1 cellular context compared by ENCODE assay signal in genomic region chr12:68331869-68332725, GRCh38.
A peak's percentile ranks its signal among the peaks of the same experiment; 100 is the strongest.
TF ChIP-seq lines count a peak whose summit lies in the region.

Gene MDM1, minus strand, starts transcription at chr12:68332362. Its CDS starts 117 bp downstream, at chr12:68332245.

TF ChIP-seq in HepG2, 621 proteins besides CTCF, POLR2A, EP300 and RAD21 (continued from another document and continues in another):
- TF ChIP-seq MAX (IDR thresholded peaks at IDR 0.05), result peak; percentile 30
- TF ChIP-seq ZNF543 (CRISPR knock-in tag; IDR thresholded peaks at IDR 0.05), result no peak
- no peak for TF ChIP-seq ZSCAN20 (CRISPR knock-in tag; IDR thresholded peaks at IDR 0.05; ENCODE audit: borderline replicate concordance)
- no peak for TF ChIP-seq KLF11 (CRISPR knock-in tag; IDR thresholded peaks at IDR 0.05)
- peak; percentile 36; the same call in 1 of the 2 replicates for TF ChIP-seq THAP11 (CRISPR knock-in tag; IDR thresholded peaks at IDR 0.05)
- no peak for TF ChIP-seq ZFP37 (CRISPR knock-in tag; IDR thresholded peaks at IDR 0.05; ENCODE audit: borderline replicate concordance)
- no peak for TF ChIP-seq SMARCE1 (IDR thresholded peaks at IDR 0.05; ENCODE audit: borderline replicate concordance)
- TF ChIP-seq PHB2 (IDR thresholded peaks at IDR 0.05; ENCODE audit: partially characterized antibody), result no peak
- TF ChIP-seq ZNF484 (CRISPR knock-in tag; IDR thresholded peaks at IDR 0.05; ENCODE audit: borderline replicate concordance, low read depth), result no peak
- TF ChIP-seq ZNF224 (CRISPR knock-in tag; IDR thresholded peaks at IDR 0.05), result no peak
- TF ChIP-seq SRSF9 (IDR thresholded peaks at IDR 0.05; ENCODE audit: borderline replicate concordance, insufficient read depth, low read depth, low read length, poor library complexity, severe bottlenecking), result no peak
- no peak for TF ChIP-seq SYNCRIP (IDR thresholded peaks at IDR 0.05; ENCODE audit: insufficient read depth, low read depth, low read length)
- no peak for TF ChIP-seq KLF13 (CRISPR knock-in tag; IDR thresholded peaks at IDR 0.05)
- TF ChIP-seq MAZ (IDR thresholded peaks at IDR 0.05; ENCODE audit: borderline replicate concordance, low read depth, low read length), result 0 out of 2 replicates have a peak, but pooled peaks have one; percentile 34
- TF ChIP-seq MAZ (CRISPR knock-in tag; IDR thresholded peaks at IDR 0.05; ENCODE audit: low read depth), result 0 out of 2 replicates have a peak, but pooled peaks have one; percentile 20
- no peak for TF ChIP-seq ZNF792 (CRISPR knock-in tag; IDR thresholded peaks at IDR 0.05)
- no peak for TF ChIP-seq ZNF274 (CRISPR knock-in tag; IDR thresholded peaks at IDR 0.05)
- TF ChIP-seq ZNF614 (CRISPR knock-in tag; IDR thresholded peaks at IDR 0.05; ENCODE audit: borderline replicate concordance), result no peak
- TF ChIP-seq HNF1B (CRISPR knock-in tag; IDR thresholded peaks at IDR 0.05), result no peak
- peak; percentile 17; the same call in 1 of the 2 replicates for TF ChIP-seq RFX1 (IDR thresholded peaks at IDR 0.05)
- peak; percentile 80; the same call in 1 of the 2 replicates for TF ChIP-seq KLF15 (CRISPR knock-in tag; IDR thresholded peaks at IDR 0.05; ENCODE audit: borderline replicate concordance)
- TF ChIP-seq MYNN (CRISPR knock-in tag; IDR thresholded peaks at IDR 0.05; ENCODE audit: low read depth), result no peak
- peak; percentile 14; the same call in 1 of the 2 replicates for TF ChIP-seq HOXA3 (CRISPR knock-in tag; IDR thresholded peaks at IDR 0.05)
- peak; percentile 48; the same call in 1 of the 2 replicates for TF ChIP-seq KDM2A (CRISPR knock-in tag; IDR thresholded peaks at IDR 0.05; ENCODE audit: borderline replicate concordance, low read depth)
- TF ChIP-seq NFATC3 (CRISPR knock-in tag; IDR thresholded peaks at IDR 0.05), result no peak
- no peak for TF ChIP-seq HOXA5 (CRISPR knock-in tag; IDR thresholded peaks at IDR 0.05)
- peak; percentile 67; the same call in 1 of the 3 replicates for TF ChIP-seq MXI1 (IDR thresholded peaks at IDR 0.05; ENCODE audit: borderline replicate concordance, low read depth, low read length)
- no peak for TF ChIP-seq ETV6 (CRISPR knock-in tag; conservative IDR thresholded peaks at IDR 0.05)
- TF ChIP-seq ZNF652 (CRISPR knock-in tag; IDR thresholded peaks at IDR 0.05; ENCODE audit: borderline replicate concordance, low read depth), result no peak
- peak; percentile 99 for TF ChIP-seq ZBED4 (CRISPR knock-in tag; IDR thresholded peaks at IDR 0.05; ENCODE audit: borderline replicate concordance)
- peak; percentile 42; the same call in 1 of the 2 replicates for TF ChIP-seq CEBPZ (IDR thresholded peaks at IDR 0.05; ENCODE audit: low read length)
- no peak for TF ChIP-seq GPN1 (CRISPR knock-in tag; IDR thresholded peaks at IDR 0.05; ENCODE audit: borderline replicate concordance)
- no peak for TF ChIP-seq GLMP (CRISPR knock-in tag; IDR thresholded peaks at IDR 0.05; ENCODE audit: borderline replicate concordance)
- no peak for TF ChIP-seq FOXP1 (IDR thresholded peaks at IDR 0.05)
- no peak for TF ChIP-seq FOXP1 (CRISPR knock-in tag; IDR thresholded peaks at IDR 0.05)
- no peak for TF ChIP-seq KLF12 (CRISPR knock-in tag; IDR thresholded peaks at IDR 0.05; ENCODE audit: borderline replicate concordance)
- TF ChIP-seq ZNF558 (CRISPR knock-in tag; IDR thresholded peaks at IDR 0.05; ENCODE audit: borderline replicate concordance), result peak; percentile 49; the same call in 1 of the 2 replicates
- TF ChIP-seq SRSF1 (optimal IDR thresholded peaks at IDR 0.05; ENCODE audit: low read depth, low read length), result peak; percentile 61
- peak; percentile 20; the same call in 1 of the 2 replicates for TF ChIP-seq FOXO1 (CRISPR knock-in tag; IDR thresholded peaks at IDR 0.05)
- no peak for TF ChIP-seq SMC3 (IDR thresholded peaks at IDR 0.05; ENCODE audit: low read length)
- TF ChIP-seq TCF12 (IDR thresholded peaks at IDR 0.05), result no peak
- TF ChIP-seq TCF12 (CRISPR knock-in tag; IDR thresholded peaks at IDR 0.05), result no peak
- TF ChIP-seq FLYWCH1 (CRISPR knock-in tag; IDR thresholded peaks at IDR 0.05), result no peak
- no peak for TF ChIP-seq ZNF251 (CRISPR knock-in tag; IDR thresholded peaks at IDR 0.05)
- TF ChIP-seq ZNF234 (CRISPR knock-in tag; conservative IDR thresholded peaks at IDR 0.05), result no peak
- TF ChIP-seq ZFYVE20 (CRISPR knock-in tag; IDR thresholded peaks at IDR 0.05; ENCODE audit: borderline replicate concordance, low read depth), result no peak
- no peak for TF ChIP-seq ZNF619 (CRISPR knock-in tag; IDR thresholded peaks at IDR 0.05)
- peak; percentile 30; the same call in 1 of the 2 replicates for TF ChIP-seq BCL3 (CRISPR knock-in tag; IDR thresholded peaks at IDR 0.05)
- no peak for TF ChIP-seq ZNF737 (CRISPR knock-in tag; IDR thresholded peaks at IDR 0.05; ENCODE audit: borderline replicate concordance)
- TF ChIP-seq TBX2 (CRISPR knock-in tag; IDR thresholded peaks at IDR 0.05; ENCODE audit: borderline replicate concordance), result peak; percentile 45; the same call in 1 of the 2 replicates
- no peak for TF ChIP-seq NFRKB (IDR thresholded peaks at IDR 0.05)
- no peak for TF ChIP-seq KDM6A (CRISPR knock-in tag; IDR thresholded peaks at IDR 0.05; ENCODE audit: low read depth)
- TF ChIP-seq E2F1 (CRISPR knock-in tag; IDR thresholded peaks at IDR 0.05), result peak; percentile 88
- 0 out of 2 replicates have a peak, but pooled peaks have one; percentile 14 for TF ChIP-seq ZKSCAN8 (CRISPR knock-in tag; IDR thresholded peaks at IDR 0.05; ENCODE audit: borderline replicate concordance)
- no peak for TF ChIP-seq ZBTB7B (CRISPR knock-in tag; IDR thresholded peaks at IDR 0.05)
- TF ChIP-seq TCF7 (IDR thresholded peaks at IDR 0.05; ENCODE audit: low read depth), result no peak
- TF ChIP-seq ZNF670 (CRISPR knock-in tag; IDR thresholded peaks at IDR 0.05; ENCODE audit: borderline replicate concordance), result no peak
- TF ChIP-seq TFDP2 (CRISPR knock-in tag; IDR thresholded peaks at IDR 0.05), result peak; percentile 91
- TF ChIP-seq XRCC5 (optimal IDR thresholded peaks at IDR 0.05; ENCODE audit: low read length), result peak; percentile 61
- no peak for TF ChIP-seq ZSCAN31 (CRISPR knock-in tag; IDR thresholded peaks at IDR 0.05; ENCODE audit: low read depth)
